In the genomic region with DNA sequence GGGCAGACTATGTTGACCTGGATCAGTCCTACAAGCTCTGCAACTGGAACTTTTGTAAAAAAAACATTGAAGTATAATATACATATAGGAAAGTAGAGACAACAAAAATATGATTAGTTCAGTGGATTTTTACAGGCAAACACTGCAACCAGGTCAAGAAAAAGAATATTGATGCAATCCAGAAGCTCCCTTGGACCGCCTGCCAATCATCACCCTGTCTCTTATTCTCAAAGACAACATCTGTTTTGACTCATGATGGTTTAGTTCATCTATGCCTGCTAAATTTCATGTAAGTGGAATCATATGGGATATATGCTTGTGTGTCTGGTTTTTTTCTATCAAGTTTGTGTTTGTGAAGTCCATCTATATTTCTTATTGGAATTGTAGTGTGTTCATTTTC, we compare ENCODE assay signal across 15 cellular contexts. TPM values are rescaled to one million over a fixed set of nuclear protein-coding genes. Genes with fewer than 3 reads are reported as not detected.
A peak's percentile ranks its signal among the peaks of the same experiment; 100 is the strongest.
DNase-seq lines count a peak whose midpoint lies in the region; ATAC-seq and TF ChIP-seq lines count a peak whose summit lies in the region.
"Had no signal": no experiment of that assay in that cellular context is flagged by ENCODE, and none has a peak within 500 bp of the region (broad histone marks: within the 10 kb centered on the region; RNA-seq: fewer than 3 reads in every experiment).

No MANE protein-coding gene starts in this region.

- peaks cover 15% of the 10 kb centered on the region for H3K4me1 ChIP-seq in suprapubic skin
- no peaks in the 10 kb centered on the region for H3K4me1 ChIP-seq in tibial nerve

- peak overlapping the region; percentile 19 to 61 for H3K4me3 Mint-ChIP-seq in activated T-cell treated with anti-CD3 and anti-CD28 coated beads, Interleukin-2, amount 50 U/mL, for 72 hours
- H3K4me3 Mint-ChIP-seq in activated CD8-positive, alpha-beta T cell treated with anti-CD3 and anti-CD28 coated beads, Interleukin-2, amount 10 ng/mL, durations not matched to agents 7 days and 5 days: no peak overlapping the region
- H3K4me3 Mint-ChIP-seq: central memory CD8-positive, alpha-beta T cell; T-helper 17 cell had no signal

- H3K4me1 Mint-ChIP-seq in activated T-cell treated with anti-CD3 and anti-CD28 coated beads, Interleukin-2, amount 50 U/mL, for 72 hours (ENCODE audit: low read depth): peaks cover 38% of the 10 kb centered on the region
- H3K4me1 Mint-ChIP-seq in activated CD8-positive, alpha-beta T cell treated with anti-CD3 and anti-CD28 coated beads, Interleukin-2, amount 10 ng/mL, durations not matched to agents 7 days and 5 days (ENCODE audit: low read depth): peaks cover 45% of the 10 kb centered on the region

- POLR2A ChIA-PET in activated CD8-positive, alpha-beta T cell treated with anti-CD3 and anti-CD28 coated beads, Interleukin-2, amount 10 ng/mL, durations not matched to agents 7 days and 5 days (lab: Charles Lee): interaction anchor here (1.0 kb wide), 1 partner anchor 27 kb away, joined by 3 read pairs; no protein-coding TSS in a partner anchor

- no peaks in the 10 kb centered on the region for H3K9me3 Mint-ChIP-seq in activated T-cell treated with anti-CD3 and anti-CD28 coated beads, Interleukin-2, amount 50 U/mL, for 72 hours
- H3K9me3 Mint-ChIP-seq in activated CD8-positive, alpha-beta T cell treated with anti-CD3 and anti-CD28 coated beads, Interleukin-2, amount 10 ng/mL, durations not matched to agents 7 days and 5 days (ENCODE audit: insufficient read depth): no peaks in the 10 kb centered on the region
- H3K9me3 Mint-ChIP-seq: central memory CD8-positive, alpha-beta T cell had no signal

- H3K27me3 Mint-ChIP-seq in activated T-cell treated with anti-CD3 and anti-CD28 coated beads, Interleukin-2, amount 50 U/mL, for 72 hours (ENCODE audit: low read depth): peaks cover 37% of the 10 kb centered on the region
- H3K27me3 Mint-ChIP-seq in activated CD8-positive, alpha-beta T cell treated with anti-CD3 and anti-CD28 coated beads, Interleukin-2, amount 10 ng/mL, durations not matched to agents 7 days and 5 days (ENCODE audit: low read depth): peaks cover 17% of the 10 kb centered on the region

- TF ChIP-seq POLR2A in suprapubic skin (IDR thresholded peaks at IDR 0.05): no peak
- no peak for TF ChIP-seq POLR2A in tibial nerve (IDR thresholded peaks at IDR 0.05)

- H3K36me3 ChIP-seq in suprapubic skin (no peaks in the 10 kb centered on the region), tibial nerve (no peaks in the 10 kb centered on the region)

- no peak for DNase-seq in activated T-cell treated with anti-CD3 and anti-CD28 coated beads, Interleukin-2, amount 50 U/mL, for 72 hours
- no peak for DNase-seq in activated T-cell treated with anti-CD3 and anti-CD28 coated beads, Interleukin-2, amount 50 U/mL, for 48 hours
- no peak for DNase-seq in activated CD8-positive, alpha-beta T cell treated with anti-CD3 and anti-CD28 coated beads, Interleukin-2, amount 10 ng/mL, durations not matched to agents 7 days and 5 days
- DNase-seq in fibroblast of gingiva (ENCODE audit: low read depth) (peak; percentile 33), suprapubic skin (ENCODE audit: low spot score in 2 of 2) (no peak), tibial nerve (ENCODE audit: low spot score in 2 of 2) (no peak), nucleus accumbens (lab: John Stamatoyannopoulos, UW) (no peak)
- no peak for DNase-seq in stimulated activated CD4-positive, alpha-beta T cell treated with anti-CD3 and anti-CD28 coated beads, Interleukin-15, amount 100 ng/mL, for 24 hours
- DNase-seq: activated CD4-positive, alpha-beta T cell treated with anti-CD3 and anti-CD28 coated beads, Interleukin-2, amount 50 U/mL, for 1 hour; head of caudate nucleus; NCI-H146; NCI-H446 treated with DMSO at 0.1 percent for 48 hours; stimulated activated CD4-positive, alpha-beta T cell treated with anti-CD3 and anti-CD28 coated beads, Interleukin-4, amount 100 ng/mL, for 4 hours; T-helper 17 cell had no signal

- no peak for TF ChIP-seq CTCF in suprapubic skin (IDR thresholded peaks at IDR 0.05)
- TF ChIP-seq CTCF in tibial nerve (IDR thresholded peaks at IDR 0.05): no peak

- H3K27me3 ChIP-seq in suprapubic skin (no peaks in the 10 kb centered on the region), tibial nerve (no peaks in the 10 kb centered on the region)

- H3K9me3 ChIP-seq in suprapubic skin (no peaks in the 10 kb centered on the region), tibial nerve (no peaks in the 10 kb centered on the region)

- TF ChIP-seq EP300 in suprapubic skin (IDR thresholded peaks at IDR 0.05): no peak
- no peak for TF ChIP-seq EP300 in tibial nerve (IDR thresholded peaks at IDR 0.05)

- no peak overlapping the region for H3K4me3 ChIP-seq in suprapubic skin
- H3K4me3 ChIP-seq in tibial nerve: no peak overlapping the region

- H3K27ac Mint-ChIP-seq in activated T-cell treated with anti-CD3 and anti-CD28 coated beads, Interleukin-2, amount 50 U/mL, for 72 hours: no peak overlapping the region
- H3K27ac Mint-ChIP-seq in activated CD8-positive, alpha-beta T cell treated with anti-CD3 and anti-CD28 coated beads, Interleukin-2, amount 10 ng/mL, durations not matched to agents 7 days and 5 days: peak overlapping the region; percentile 77
- H3K27ac Mint-ChIP-seq: T-helper 17 cell had no signal

- H3K36me3 Mint-ChIP-seq in activated T-cell treated with anti-CD3 and anti-CD28 coated beads, Interleukin-2, amount 50 U/mL, for 72 hours (ENCODE audit: insufficient read depth in 2 of 2): no peaks in the 10 kb centered on the region
- peaks cover 9% of the 10 kb centered on the region for H3K36me3 Mint-ChIP-seq in activated CD8-positive, alpha-beta T cell treated with anti-CD3 and anti-CD28 coated beads, Interleukin-2, amount 10 ng/mL, durations not matched to agents 7 days and 5 days (ENCODE audit: low read depth)

- H3K27ac ChIP-seq in suprapubic skin: peak overlapping the region; percentile 81
- peak overlapping the region in 2 of 4 donors; percentile 34 to 68 for H3K27ac ChIP-seq in tibial nerve

- 59% methylated on average over 1 of the region's 1 CpG for WGBS in suprapubic skin
- WGBS in tibial nerve, 2 donors: 80 to 94% methylated on average over 1 of the region's 1 CpG

- CTCF ChIA-PET in activated CD8-positive, alpha-beta T cell treated with anti-CD3 and anti-CD28 coated beads, Interleukin-2, amount 10 ng/mL, durations not matched to agents 7 days and 5 days (lab: Charles Lee): interaction anchor here (1.0 to 6.5 kb wide), 3 partner anchors 17 to 168 kb away, joined by 3 to 28 read pairs (median 4); no protein-coding TSS in a partner anchor

- ATAC-seq in activated T-cell treated with anti-CD3 and anti-CD28 coated beads, Interleukin-2, amount 50 U/mL, for 72 hours (replicated peaks in 1 of 2): no peak
- ATAC-seq in activated CD8-positive, alpha-beta T cell treated with anti-CD3 and anti-CD28 coated beads, Interleukin-2, amount 10 ng/mL, durations not matched to agents 7 days and 5 days: no peak

RNA-seq across cellular contexts. Expression of a gene that starts 7.7 kb away (rescaled TPM):
- 10 to 100 TPM; 25.3 to 26.0 TPM for total RNA-seq in activated T-cell treated with anti-CD3 and anti-CD28 coated beads, Interleukin-2, amount 50 U/mL, for 72 hours
- 10 to 100 TPM; 74.2 to 79.6 TPM for total RNA-seq in activated CD8-positive, alpha-beta T cell treated with anti-CD3 and anti-CD28 coated beads, Interleukin-2, amount 10 ng/mL, durations not matched to agents 7 days and 5 days
- total RNA-seq in suprapubic skin (10 to 100 TPM in 3 of 4 donors, 1 to 10 TPM in 1; 8.3 to 22.6 (median 12.7) TPM), tibial nerve (10 to 100 TPM; 15.9 to 61.5 (median 53.1) TPM)
